1 cellular context compared by ENCODE assay signal in the genomic region with DNA sequence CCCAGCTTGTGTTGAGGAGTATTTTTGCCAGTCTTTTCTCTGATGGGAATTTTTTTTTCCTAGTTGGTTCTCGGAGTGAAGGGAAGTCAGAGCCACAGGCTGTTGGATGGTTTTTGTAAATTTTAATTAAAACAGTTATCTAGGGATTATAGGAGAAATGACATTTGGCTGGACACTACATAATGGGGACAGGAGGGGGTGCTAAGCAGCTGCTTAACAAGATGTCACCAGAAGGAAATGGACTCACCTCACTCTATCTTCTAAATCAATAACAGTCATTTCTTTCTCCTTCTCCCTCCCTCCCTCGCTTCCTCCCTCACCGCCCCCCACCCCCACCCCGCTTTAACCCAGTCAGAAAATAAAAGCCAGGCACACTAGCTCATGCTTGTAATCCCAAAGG.
TF ChIP-seq lines count a peak whose summit lies in the region.

No MANE protein-coding gene starts in this region.

TF ChIP-seq in GM12878, 131 proteins besides CTCF, POLR2A, EP300 and RAD21 (continued from another document):
- TF ChIP-seq MAX (IDR thresholded peaks at IDR 0.05; ENCODE audit: low read depth, low read length): no peak
- TF ChIP-seq HDGF (IDR thresholded peaks at IDR 0.05): no peak
- TF ChIP-seq ZNF24 (IDR thresholded peaks at IDR 0.05): no peak
- no peak for TF ChIP-seq SRF (IDR thresholded peaks at IDR 0.05; ENCODE audit: low read depth in 2 of 2, low read length in 2 of 2)
- no peak for TF ChIP-seq TCF3 (IDR thresholded peaks at IDR 0.05; ENCODE audit: borderline replicate concordance, insufficient read depth, low read depth, low read length)
- TF ChIP-seq FOXK2 (IDR thresholded peaks at IDR 0.05): no peak
- TF ChIP-seq, protein P1, sequence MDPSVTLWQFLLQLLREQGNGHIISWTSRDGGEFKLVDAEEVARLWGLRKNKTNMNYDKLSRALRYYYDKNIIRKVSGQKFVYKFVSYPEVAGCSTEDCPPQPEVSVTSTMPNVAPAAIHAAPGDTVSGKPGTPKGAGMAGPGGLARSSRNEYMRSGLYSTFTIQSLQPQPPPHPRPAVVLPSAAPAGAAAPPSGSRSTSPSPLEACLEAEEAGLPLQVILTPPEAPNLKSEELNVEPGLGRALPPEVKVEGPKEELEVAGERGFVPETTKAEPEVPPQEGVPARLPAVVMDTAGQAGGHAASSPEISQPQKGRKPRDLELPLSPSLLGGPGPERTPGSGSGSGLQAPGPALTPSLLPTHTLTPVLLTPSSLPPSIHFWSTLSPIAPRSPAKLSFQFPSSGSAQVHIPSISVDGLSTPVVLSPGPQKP (IDR thresholded peaks at IDR 0.05; ENCODE audit: low read depth, low read length): no peak
- TF ChIP-seq, protein P2, sequence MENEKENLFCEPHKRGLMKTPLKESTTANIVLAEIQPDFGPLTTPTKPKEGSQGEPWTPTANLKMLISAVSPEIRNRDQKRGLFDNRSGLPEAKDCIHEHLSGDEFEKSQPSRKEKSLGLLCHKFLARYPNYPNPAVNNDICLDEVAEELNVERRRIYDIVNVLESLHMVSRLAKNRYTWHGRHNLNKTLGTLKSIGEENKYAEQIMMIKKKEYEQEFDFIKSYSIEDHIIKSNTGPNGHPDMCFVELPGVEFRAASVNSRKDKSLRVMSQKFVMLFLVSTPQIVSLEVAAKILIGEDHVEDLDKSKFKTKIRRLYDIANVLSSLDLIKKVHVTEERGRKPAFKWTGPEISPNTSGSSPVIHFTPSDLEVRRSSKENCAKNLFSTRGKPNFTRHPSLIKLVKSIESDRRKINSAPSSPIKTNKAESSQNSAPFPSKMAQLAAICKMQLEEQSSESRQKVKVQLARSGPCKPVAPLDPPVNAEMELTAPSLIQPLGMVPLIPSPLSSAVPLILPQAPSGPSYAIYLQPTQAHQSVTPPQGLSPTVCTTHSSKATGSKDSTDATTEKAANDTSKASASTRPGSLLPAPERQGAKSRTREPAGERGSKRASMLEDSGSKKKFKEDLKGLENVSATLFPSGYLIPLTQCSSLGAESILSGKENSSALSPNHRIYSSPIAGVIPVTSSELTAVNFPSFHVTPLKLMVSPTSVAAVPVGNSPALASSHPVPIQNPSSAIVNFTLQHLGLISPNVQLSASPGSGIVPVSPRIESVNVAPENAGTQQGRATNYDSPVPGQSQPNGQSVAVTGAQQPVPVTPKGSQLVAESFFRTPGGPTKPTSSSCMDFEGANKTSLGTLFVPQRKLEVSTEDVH (IDR thresholded peaks at IDR 0.05; ENCODE audit: low read depth, partially characterized antibody): no peak
- TF ChIP-seq, protein P3, sequence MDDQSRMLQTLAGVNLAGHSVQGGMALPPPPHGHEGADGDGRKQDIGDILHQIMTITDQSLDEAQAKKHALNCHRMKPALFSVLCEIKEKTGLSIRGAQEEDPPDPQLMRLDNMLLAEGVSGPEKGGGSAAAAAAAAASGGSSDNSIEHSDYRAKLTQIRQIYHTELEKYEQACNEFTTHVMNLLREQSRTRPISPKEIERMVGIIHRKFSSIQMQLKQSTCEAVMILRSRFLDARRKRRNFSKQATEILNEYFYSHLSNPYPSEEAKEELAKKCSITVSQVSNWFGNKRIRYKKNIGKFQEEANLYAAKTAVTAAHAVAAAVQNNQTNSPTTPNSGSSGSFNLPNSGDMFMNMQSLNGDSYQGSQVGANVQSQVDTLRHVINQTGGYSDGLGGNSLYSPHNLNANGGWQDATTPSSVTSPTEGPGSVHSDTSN (IDR thresholded peaks at IDR 0.05; ENCODE audit: insufficient replicate concordance, low read depth, low read length): no peak
